In the genomic region with DNA sequence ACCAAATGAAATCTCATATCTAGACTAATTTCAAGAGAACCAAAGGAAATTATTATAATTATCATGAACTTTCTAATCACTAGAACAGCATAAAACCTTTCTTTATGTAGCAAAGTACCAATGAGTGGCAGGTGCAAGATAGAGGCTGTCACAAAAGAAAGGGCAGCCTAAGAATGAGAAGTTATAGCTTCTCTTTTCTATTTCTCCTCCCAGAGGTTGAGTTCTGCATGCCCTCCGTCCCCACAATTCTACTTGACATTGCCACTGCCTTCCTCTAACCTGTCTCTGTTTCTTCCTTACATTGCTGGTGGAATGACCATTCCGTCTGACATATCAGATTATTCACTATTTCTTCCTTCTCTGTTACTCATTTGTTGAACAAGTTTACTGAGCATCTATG, we compare ENCODE assay signal across 19 cellular contexts.
DNase-seq lines count a peak whose midpoint lies in the region; ATAC-seq, FAIRE-seq and TF ChIP-seq lines count a peak whose summit lies in the region.
"Had no signal": no experiment of that assay in that cellular context is flagged by ENCODE, and none has a peak within 500 bp of the region (broad histone marks: within the 10 kb centered on the region; RNA-seq: fewer than 3 reads in every experiment).

No MANE protein-coding gene starts in this region.

- TF ChIP-seq CTCF in OCI-LY3 (IDR thresholded peaks at IDR 0.05; ENCODE audit: low read depth, low read length) (no peak), kidney (IDR thresholded peaks at IDR 0.05; ENCODE audit: borderline replicate concordance, extremely low read depth, insufficient read depth) (no peak)

- peak overlapping the region; percentile 88 for H3K27ac ChIP-seq in OCI-LY3 (ENCODE audit: low read length)
- H3K27ac ChIP-seq in kidney (ENCODE audit: low read depth in 2 of 2, low read length in 2 of 2), result no peak overlapping the region
- H3K27ac ChIP-seq: C4-2B, SK-N-MC had no signal

- peak overlapping the region; percentile 24 for H3K4me3 Mint-ChIP-seq in memory B cell

- peak overlapping the region; percentile 82 for H3K4me2 ChIP-seq in OCI-LY3 (ENCODE audit: low read length)

- peaks cover 2% of the 10 kb centered on the region for H3K36me3 Mint-ChIP-seq in memory B cell

- H3K79me2 ChIP-seq in OCI-LY3 (ENCODE audit: low read length), result no peaks in the 10 kb centered on the region

- peaks cover 22% of the 10 kb centered on the region for H3K4me1 Mint-ChIP-seq in memory B cell

- H3K9ac ChIP-seq in OCI-LY3 (ENCODE audit: low read length) (peak overlapping the region; percentile 71), kidney (ENCODE audit: low read length in 2 of 2) (no peak overlapping the region)

- DNase-seq in Ammon's horn (ENCODE audit: low spot score), result peak; percentile 9
- no peak for DNase-seq in GM12891 (ENCODE audit: insufficient read length, low spot score)
- peak in 1 of 2 donors; percentile 11 for DNase-seq in memory B cell (ENCODE audit: low spot score in 2 of 2)
- DNase-seq in cortex of kidney (lab: John Stamatoyannopoulos, UW), result no peak
- DNase-seq in kidney, result no peak
- no peak for DNase-seq in NCI-H2171 (lab: John Stamatoyannopoulos, UW)
- DNase-seq in GF-D8 (lab: John Stamatoyannopoulos, UW), result no peak
- DNase-seq: DMS 273 treated with DMSO at 0.1 percent for 48 hours, NCI-H1105 treated with DMSO at 0.1 percent for 48 hours, NCI-H187, NCI-H69 had no signal

- H3K9me3 ChIP-seq in OCI-LY3 (ENCODE audit: insufficient read depth, low read length), result no peaks in the 10 kb centered on the region
- no peaks in the 10 kb centered on the region for H3K9me3 ChIP-seq in kidney (ENCODE audit: control insufficient read depth in 1 of 2, low read length in 2 of 2)
- H3K9me3 ChIP-seq: HAP-1 had no signal

- no peaks in the 10 kb centered on the region for H3K27me3 Mint-ChIP-seq in memory B cell

- H3K27ac Mint-ChIP-seq in memory B cell, result peak overlapping the region; percentile 100

- H3K4me1 ChIP-seq in OCI-LY3 (ENCODE audit: low read length) (peaks cover 39% of the 10 kb centered on the region), kidney (ENCODE audit: control insufficient read depth in 1 of 2, insufficient read depth in 1 of 2, low read depth in 1 of 2, low read length in 2 of 2) (no peaks in the 10 kb centered on the region)
- H3K4me1 ChIP-seq: HAP-1 had no signal

- peak; percentile 23 for ATAC-seq in memory B cell (ENCODE audit: low read depth)
- ATAC-seq: K562, Panc1, Right ventricle myocardium inferior had no signal

- TF ChIP-seq POLR2A in GM12891 (IDR thresholded peaks at IDR 0.05; ENCODE audit: low read depth, low read length), result no peak

- intact Hi-C loops in kidney (cut with DNase I), result loop anchor here (10.0 kb wide), 1 partner anchor 46 kb away; no protein-coding TSS in a partner anchor

- H3K4me3 ChIP-seq in OCI-LY3 (ENCODE audit: low read length) (peak overlapping the region; percentile 63), kidney (ENCODE audit: low read length in 2 of 2) (no peak overlapping the region)
- H3K4me3 ChIP-seq: HAP-1, K562, SK-N-MC had no signal

- no peak overlapping the region for H2AFZ ChIP-seq in OCI-LY3 (ENCODE audit: low read depth, low read length)

- H4K20me1 ChIP-seq in OCI-LY3 (ENCODE audit: insufficient read depth, low read length), result no peaks in the 10 kb centered on the region

- H3K27me3 ChIP-seq in OCI-LY3 (ENCODE audit: low read depth, low read length), result no peaks in the 10 kb centered on the region

- peak; percentile 85 for FAIRE-seq in GM12891 (lab: Jason Lieb, UNC)
- no peak for FAIRE-seq in kidney (lab: Jason Lieb, UNC)
- FAIRE-seq: A204.1, K562 had no signal

- peaks cover 7% of the 10 kb centered on the region for H3K9me3 Mint-ChIP-seq in memory B cell

- H3K36me3 ChIP-seq in OCI-LY3 (replicated peaks; ENCODE audit: low read depth, low read length), result no peaks in the 10 kb centered on the region
- H3K36me3 ChIP-seq in kidney (ENCODE audit: control insufficient read depth in 1 of 2, insufficient read depth in 2 of 2, low read length in 2 of 2), result no peaks in the 10 kb centered on the region
- H3K36me3 ChIP-seq: HAP-1 had no signal

TF ChIP-seq in GM12891, 5 proteins besides CTCF, POLR2A, EP300 and RAD21:
- TF ChIP-seq PAX5 (IDR thresholded peaks at IDR 0.05; ENCODE audit: insufficient read depth, low read length, severe bottlenecking), result no peak
- TF ChIP-seq SPI1 (IDR thresholded peaks at IDR 0.05; ENCODE audit: low read depth, low read length), result no peak
- no peak for TF ChIP-seq TAF1 (IDR thresholded peaks at IDR 0.05; ENCODE audit: low read depth, low read length)
- TF ChIP-seq POLR2AphosphoS5 (IDR thresholded peaks at IDR 0.05; ENCODE audit: low read depth, low read length), result no peak
- TF ChIP-seq POU2F2 (IDR thresholded peaks at IDR 0.05; ENCODE audit: low read depth, low read length), result no peak
